ENCODE assay signal across 22 cellular contexts in genomic region chr12:103908246-103908541, GRCh38.
"Had no signal": no experiment of that assay in that cellular context is flagged by ENCODE, and none has a peak within 500 bp of the region (broad histone marks: within the 10 kb centered on the region; RNA-seq: fewer than 3 reads in every experiment).

No MANE protein-coding gene starts in this region.

- H3K27ac ChIP-seq: gastrocnemius medialis, lower lobe of right lung, neutrophil, parathyroid adenoma, right lobe of liver, testis had no signal

- ATAC-seq: gastrocnemius medialis; left ventricle myocardium superior; natural killer cell treated with Interleukin-12 subunit alpha and Interleukin-12 subunit beta and Interleukin-15 and Interleukin-18, amount 100 ng/mL, for 72 hours; right lobe of liver had no signal

- H3K4me1 ChIP-seq: parathyroid adenoma, right lobe of liver, testis had no signal

- H3K9ac ChIP-seq: parathyroid adenoma had no signal

- H3K4me3 ChIP-seq: gastrocnemius medialis, lower lobe of right lung, right lobe of liver, smooth muscle cell, testis, tibial artery had no signal

- H3K9me3 Mint-ChIP-seq: natural killer cell treated with Interleukin-12 subunit alpha and Interleukin-12 subunit beta and Interleukin-15 and Interleukin-18, amount 100 ng/mL, for 72 hours; neural crest cell; type B pancreatic cell had no signal

- H3K9me3 ChIP-seq: gastrocnemius medialis, lower lobe of right lung, neutrophil, right lobe of liver, testis, tibial artery had no signal

- H3K4me2 ChIP-seq: smooth muscle cell had no signal

- H3K79me2 ChIP-seq: parathyroid adenoma had no signal

- H3K36me3 Mint-ChIP-seq: natural killer cell treated with Interleukin-12 subunit alpha and Interleukin-12 subunit beta and Interleukin-15 and Interleukin-18, amount 100 ng/mL, for 72 hours; type B pancreatic cell had no signal

- FAIRE-seq: keratinocyte had no signal

- H3K4me1 Mint-ChIP-seq: neural crest cell had no signal

- DNase-seq: cortex of kidney; gastrocnemius medialis; head of caudate nucleus; left ventricle myocardium superior; lower lobe of right lung; right lobe of liver; stimulated activated CD4-positive, alpha-beta T cell treated with anti-CD3 and anti-CD28 coated beads, Interleukin-12 subunit alpha, Interleukin-12 subunit beta, amount 100 ng/mL, for 4 hours; stimulated activated CD4-positive, alpha-beta T cell treated with anti-CD3 and anti-CD28 coated beads, Interleukin-4, amount 100 ng/mL, for 1 hour; stimulated activated CD8-positive, alpha-beta memory T cell treated with anti-CD3 and anti-CD28 coated beads, Interleukin-4, amount 100 ng/mL, for 48 hours; stimulated activated naive CD8-positive, alpha-beta T cell treated with anti-CD3 and anti-CD28 coated beads, Interleukin-15, Interleukin-2, amounts not matched to agents 100 U/mL and 50 U/mL, for 24 hours; substantia nigra; testis; tibial artery had no signal

- H3K27ac Mint-ChIP-seq: memory B cell; natural killer cell treated with Interleukin-12 subunit alpha and Interleukin-12 subunit beta and Interleukin-15 and Interleukin-18, amount 100 ng/mL, for 72 hours; progenitor cell of endocrine pancreas had no signal

- H3K36me3 ChIP-seq: gastrocnemius medialis, lower lobe of right lung, neutrophil, right lobe of liver, tibial artery had no signal

- H3K4me3 Mint-ChIP-seq: memory B cell; natural killer cell treated with Interleukin-12 subunit alpha and Interleukin-12 subunit beta and Interleukin-15 and Interleukin-18, amount 100 ng/mL, for 72 hours; neural crest cell had no signal

- H3K27me3 ChIP-seq: gastrocnemius medialis, neutrophil, right lobe of liver, testis, tibial artery had no signal

- H2AFZ ChIP-seq: parathyroid adenoma had no signal
